Comparison of ENCODE assay signal across 1 cellular context in the genomic region with DNA sequence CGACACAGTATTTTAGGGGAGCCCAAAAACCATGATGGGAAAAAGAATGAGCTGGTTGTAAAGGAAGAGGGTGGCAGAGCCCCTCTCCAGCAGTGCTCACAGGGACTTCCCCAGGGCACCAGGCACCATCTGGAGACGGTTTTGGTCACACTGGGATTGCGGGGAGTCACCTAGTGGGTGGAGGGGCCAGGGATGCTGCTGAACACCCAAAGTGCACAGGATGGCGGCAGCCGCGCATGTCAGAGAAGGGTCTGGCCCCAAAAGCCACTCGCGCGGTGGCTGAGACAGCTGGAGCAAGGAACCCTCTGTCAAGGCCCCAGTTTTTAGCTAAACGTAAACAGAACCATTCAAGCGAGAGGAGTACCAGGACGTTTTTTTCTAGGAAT.
TF ChIP-seq lines count a peak whose summit lies in the region.

No MANE protein-coding gene starts in this region.

TF ChIP-seq in HepG2, 621 proteins besides CTCF, POLR2A, EP300 and RAD21 (continued from another document and continues in another):
- TF ChIP-seq ZNF75D (CRISPR knock-in tag; IDR thresholded peaks at IDR 0.05; ENCODE audit: borderline replicate concordance) = no peak
- no peak for TF ChIP-seq NR2C2 (CRISPR knock-in tag; IDR thresholded peaks at IDR 0.05; ENCODE audit: borderline replicate concordance)
- TF ChIP-seq PTBP1 (IDR thresholded peaks at IDR 0.05; ENCODE audit: low read depth, low read length, poor library complexity, severe bottlenecking) = no peak
- TF ChIP-seq GLI4 (CRISPR knock-in tag; IDR thresholded peaks at IDR 0.05; ENCODE audit: borderline replicate concordance) = no peak
- no peak for TF ChIP-seq CBX2 (IDR thresholded peaks at IDR 0.05; ENCODE audit: low read depth, low read length)
- no peak for TF ChIP-seq CBX2 (CRISPR knock-in tag; IDR thresholded peaks at IDR 0.05; ENCODE audit: low read depth)
- peak; percentile 78; the same call in 1 of the 2 replicates for TF ChIP-seq ZNF619 (CRISPR knock-in tag; IDR thresholded peaks at IDR 0.05)
- TF ChIP-seq ZBTB38 (CRISPR knock-in tag; IDR thresholded peaks at IDR 0.05) = peak; percentile 80
- no peak for TF ChIP-seq HES4 (CRISPR knock-in tag; IDR thresholded peaks at IDR 0.05; ENCODE audit: borderline replicate concordance)
- 0 out of 2 replicates have a peak, but pooled peaks have one; percentile 57 for TF ChIP-seq ZNF569 (CRISPR knock-in tag; IDR thresholded peaks at IDR 0.05; ENCODE audit: borderline replicate concordance)
- TF ChIP-seq ZNF33A (CRISPR knock-in tag; IDR thresholded peaks at IDR 0.05; ENCODE audit: borderline replicate concordance) = no peak
- TF ChIP-seq, protein P1, sequence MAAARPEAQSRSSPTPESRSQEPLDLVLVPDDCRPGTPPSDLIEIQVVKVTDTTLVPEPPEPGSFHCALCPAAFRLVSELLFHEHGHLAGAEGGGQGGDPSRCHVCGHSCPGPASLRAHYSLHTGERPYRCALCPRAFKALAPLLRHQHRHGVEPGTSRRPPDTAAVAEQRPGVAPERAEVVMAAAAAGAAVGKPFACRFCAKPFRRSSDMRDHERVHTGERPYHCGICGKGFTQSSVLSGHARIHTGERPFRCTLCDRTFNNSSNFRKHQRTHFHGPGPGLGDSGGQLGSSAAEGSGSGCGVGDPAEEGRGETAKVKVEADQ (CRISPR knock-in tag; IDR thresholded peaks at IDR 0.05; ENCODE audit: borderline replicate concordance) = no peak
- TF ChIP-seq, protein P2, sequence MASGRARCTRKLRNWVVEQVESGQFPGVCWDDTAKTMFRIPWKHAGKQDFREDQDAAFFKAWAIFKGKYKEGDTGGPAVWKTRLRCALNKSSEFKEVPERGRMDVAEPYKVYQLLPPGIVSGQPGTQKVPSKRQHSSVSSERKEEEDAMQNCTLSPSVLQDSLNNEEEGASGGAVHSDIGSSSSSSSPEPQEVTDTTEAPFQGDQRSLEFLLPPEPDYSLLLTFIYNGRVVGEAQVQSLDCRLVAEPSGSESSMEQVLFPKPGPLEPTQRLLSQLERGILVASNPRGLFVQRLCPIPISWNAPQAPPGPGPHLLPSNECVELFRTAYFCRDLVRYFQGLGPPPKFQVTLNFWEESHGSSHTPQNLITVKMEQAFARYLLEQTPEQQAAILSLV (CRISPR knock-in tag; IDR thresholded peaks at IDR 0.05; ENCODE audit: borderline replicate concordance) = no peak
- no peak for TF ChIP-seq SIN3A (IDR thresholded peaks at IDR 0.05; ENCODE audit: borderline replicate concordance, low read depth, low read length)
- no peak for TF ChIP-seq FOXA1 (IDR thresholded peaks at IDR 0.05)
- TF ChIP-seq FOXA1 (CRISPR knock-in tag; IDR thresholded peaks at IDR 0.05) = no peak
- TF ChIP-seq ZNF562 (CRISPR knock-in tag; IDR thresholded peaks at IDR 0.05; ENCODE audit: borderline replicate concordance) = no peak
- TF ChIP-seq KAT7 (CRISPR knock-in tag; IDR thresholded peaks at IDR 0.05; ENCODE audit: borderline replicate concordance) = no peak
- no peak for TF ChIP-seq ZNF749 (CRISPR knock-in tag; IDR thresholded peaks at IDR 0.05; ENCODE audit: borderline replicate concordance)
- 0 out of 2 replicates have a peak, but pooled peaks have one; percentile 28 for TF ChIP-seq ZNF670 (CRISPR knock-in tag; IDR thresholded peaks at IDR 0.05; ENCODE audit: borderline replicate concordance)
- TF ChIP-seq BORCS8-MEF2B (CRISPR knock-in tag; IDR thresholded peaks at IDR 0.05) = no peak
- no peak for TF ChIP-seq PRPF4 (IDR thresholded peaks at IDR 0.05; ENCODE audit: low read depth, low read length, poor library complexity, severe bottlenecking)
- peak; percentile 63 for TF ChIP-seq POLR2G (IDR thresholded peaks at IDR 0.05; ENCODE audit: low read depth, low read length)
- 0 out of 2 replicates have a peak, but pooled peaks have one; percentile 12 for TF ChIP-seq NCOA1 (CRISPR knock-in tag; IDR thresholded peaks at IDR 0.05)
- TF ChIP-seq, protein P3, sequence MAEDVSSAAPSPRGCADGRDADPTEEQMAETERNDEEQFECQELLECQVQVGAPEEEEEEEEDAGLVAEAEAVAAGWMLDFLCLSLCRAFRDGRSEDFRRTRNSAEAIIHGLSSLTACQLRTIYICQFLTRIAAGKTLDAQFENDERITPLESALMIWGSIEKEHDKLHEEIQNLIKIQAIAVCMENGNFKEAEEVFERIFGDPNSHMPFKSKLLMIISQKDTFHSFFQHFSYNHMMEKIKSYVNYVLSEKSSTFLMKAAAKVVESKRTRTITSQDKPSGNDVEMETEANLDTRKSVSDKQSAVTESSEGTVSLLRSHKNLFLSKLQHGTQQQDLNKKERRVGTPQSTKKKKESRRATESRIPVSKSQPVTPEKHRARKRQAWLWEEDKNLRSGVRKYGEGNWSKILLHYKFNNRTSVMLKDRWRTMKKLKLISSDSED (CRISPR knock-in tag; IDR thresholded peaks at IDR 0.05) = no peak
- TF ChIP-seq, protein P4, sequence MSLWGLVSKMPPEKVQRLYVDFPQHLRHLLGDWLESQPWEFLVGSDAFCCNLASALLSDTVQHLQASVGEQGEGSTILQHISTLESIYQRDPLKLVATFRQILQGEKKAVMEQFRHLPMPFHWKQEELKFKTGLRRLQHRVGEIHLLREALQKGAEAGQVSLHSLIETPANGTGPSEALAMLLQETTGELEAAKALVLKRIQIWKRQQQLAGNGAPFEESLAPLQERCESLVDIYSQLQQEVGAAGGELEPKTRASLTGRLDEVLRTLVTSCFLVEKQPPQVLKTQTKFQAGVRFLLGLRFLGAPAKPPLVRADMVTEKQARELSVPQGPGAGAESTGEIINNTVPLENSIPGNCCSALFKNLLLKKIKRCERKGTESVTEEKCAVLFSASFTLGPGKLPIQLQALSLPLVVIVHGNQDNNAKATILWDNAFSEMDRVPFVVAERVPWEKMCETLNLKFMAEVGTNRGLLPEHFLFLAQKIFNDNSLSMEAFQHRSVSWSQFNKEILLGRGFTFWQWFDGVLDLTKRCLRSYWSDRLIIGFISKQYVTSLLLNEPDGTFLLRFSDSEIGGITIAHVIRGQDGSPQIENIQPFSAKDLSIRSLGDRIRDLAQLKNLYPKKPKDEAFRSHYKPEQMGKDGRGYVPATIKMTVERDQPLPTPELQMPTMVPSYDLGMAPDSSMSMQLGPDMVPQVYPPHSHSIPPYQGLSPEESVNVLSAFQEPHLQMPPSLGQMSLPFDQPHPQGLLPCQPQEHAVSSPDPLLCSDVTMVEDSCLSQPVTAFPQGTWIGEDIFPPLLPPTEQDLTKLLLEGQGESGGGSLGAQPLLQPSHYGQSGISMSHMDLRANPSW (CRISPR knock-in tag; IDR thresholded peaks at IDR 0.05; ENCODE audit: borderline replicate concordance) = no peak
- 0 out of 2 replicates have a peak, but pooled peaks have one; percentile 17 for TF ChIP-seq ZNF350 (CRISPR knock-in tag; IDR thresholded peaks at IDR 0.05; ENCODE audit: borderline replicate concordance, low read depth)
- no peak; the same call in 1 of the 2 replicates for TF ChIP-seq ZFP91 (CRISPR knock-in tag; IDR thresholded peaks at IDR 0.05; ENCODE audit: borderline replicate concordance)
- TF ChIP-seq, protein P5, sequence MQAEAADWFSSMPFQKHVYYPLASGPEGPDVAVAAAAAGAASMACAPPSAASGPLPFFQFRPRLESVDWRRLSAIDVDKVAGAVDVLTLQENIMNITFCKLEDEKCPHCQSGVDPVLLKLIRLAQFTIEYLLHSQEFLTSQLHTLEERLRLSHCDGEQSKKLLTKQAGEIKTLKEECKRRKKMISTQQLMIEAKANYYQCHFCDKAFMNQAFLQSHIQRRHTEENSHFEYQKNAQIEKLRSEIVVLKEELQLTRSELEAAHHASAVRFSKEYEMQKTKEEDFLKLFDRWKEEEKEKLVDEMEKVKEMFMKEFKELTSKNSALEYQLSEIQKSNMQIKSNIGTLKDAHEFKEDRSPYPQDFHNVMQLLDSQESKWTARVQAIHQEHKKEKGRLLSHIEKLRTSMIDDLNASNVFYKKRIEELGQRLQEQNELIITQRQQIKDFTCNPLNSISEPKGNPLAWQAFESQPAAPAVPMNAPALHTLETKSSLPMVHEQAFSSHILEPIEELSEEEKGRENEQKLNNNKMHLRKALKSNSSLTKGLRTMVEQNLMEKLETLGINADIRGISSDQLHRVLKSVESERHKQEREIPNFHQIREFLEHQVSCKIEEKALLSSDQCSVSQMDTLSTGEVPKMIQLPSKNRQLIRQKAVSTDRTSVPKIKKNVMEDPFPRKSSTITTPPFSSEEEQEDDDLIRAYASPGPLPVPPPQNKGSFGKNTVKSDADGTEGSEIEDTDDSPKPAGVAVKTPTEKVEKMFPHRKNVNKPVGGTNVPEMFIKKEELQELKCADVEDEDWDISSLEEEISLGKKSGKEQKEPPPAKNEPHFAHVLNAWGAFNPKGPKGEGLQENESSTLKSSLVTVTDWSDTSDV (CRISPR knock-in tag; IDR thresholded peaks at IDR 0.05) = 0 out of 2 replicates have a peak, but pooled peaks have one; percentile 26
- TF ChIP-seq, protein P6, sequence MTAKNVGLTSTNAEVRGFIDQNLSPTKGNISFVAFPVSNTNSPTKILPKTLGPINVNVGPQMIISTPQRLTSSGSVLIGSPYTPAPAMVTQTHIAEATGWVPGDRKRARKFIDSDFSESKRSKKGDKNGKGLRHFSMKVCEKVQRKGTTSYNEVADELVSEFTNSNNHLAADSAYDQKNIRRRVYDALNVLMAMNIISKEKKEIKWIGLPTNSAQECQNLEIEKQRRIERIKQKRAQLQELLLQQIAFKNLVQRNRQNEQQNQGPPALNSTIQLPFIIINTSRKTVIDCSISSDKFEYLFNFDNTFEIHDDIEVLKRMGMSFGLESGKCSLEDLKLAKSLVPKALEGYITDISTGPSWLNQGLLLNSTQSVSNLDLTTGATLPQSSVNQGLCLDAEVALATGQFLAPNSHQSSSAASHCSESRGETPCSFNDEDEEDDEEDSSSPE (CRISPR knock-in tag; IDR thresholded peaks at IDR 0.05) = no peak
- no peak for TF ChIP-seq PLSCR1 (CRISPR knock-in tag; IDR thresholded peaks at IDR 0.05; ENCODE audit: borderline replicate concordance)
- 0 out of 2 replicates have a peak, but pooled peaks have one; percentile 10 for TF ChIP-seq SMAD1 (CRISPR knock-in tag; IDR thresholded peaks at IDR 0.05; ENCODE audit: borderline replicate concordance, low read depth)
- no peak for TF ChIP-seq RARG (CRISPR knock-in tag; IDR thresholded peaks at IDR 0.05; ENCODE audit: low read depth)
- TF ChIP-seq BCL6 (CRISPR knock-in tag; IDR thresholded peaks at IDR 0.05) = no peak
- no peak for TF ChIP-seq SATB2 (CRISPR knock-in tag; IDR thresholded peaks at IDR 0.05)
- no peak for TF ChIP-seq ZEB1 (IDR thresholded peaks at IDR 0.05; ENCODE audit: insufficient replicate concordance, low read depth)
- no peak for TF ChIP-seq GABPB1 (CRISPR knock-in tag; IDR thresholded peaks at IDR 0.05)
- TF ChIP-seq ZNF780A (CRISPR knock-in tag; IDR thresholded peaks at IDR 0.05) = no peak
- no peak for TF ChIP-seq ZGPAT (CRISPR knock-in tag; IDR thresholded peaks at IDR 0.05)
- TF ChIP-seq MAFK (conservative IDR thresholded peaks at IDR 0.05 in 1 of 2, IDR thresholded peaks at IDR 0.05 in 1 of 2; ENCODE audit: low read length in 2 of 2) = no peak
- TF ChIP-seq FOXP1 (IDR thresholded peaks at IDR 0.05) = no peak
- no peak for TF ChIP-seq FOXP1 (CRISPR knock-in tag; IDR thresholded peaks at IDR 0.05)
- no peak for TF ChIP-seq HNF4G (IDR thresholded peaks at IDR 0.05; ENCODE audit: borderline replicate concordance, low read depth, low read length)
- TF ChIP-seq HNF4G (CRISPR knock-in tag; IDR thresholded peaks at IDR 0.05; ENCODE audit: borderline replicate concordance, low read depth) = 0 out of 2 replicates have a peak, but pooled peaks have one; percentile 3
- no peak for TF ChIP-seq NFYB (CRISPR knock-in tag; IDR thresholded peaks at IDR 0.05)
- no peak for TF ChIP-seq AKAP8 (CRISPR knock-in tag; IDR thresholded peaks at IDR 0.05)
- TF ChIP-seq ZNF879 (CRISPR knock-in tag; IDR thresholded peaks at IDR 0.05) = no peak
- TF ChIP-seq ZFP90 (CRISPR knock-in tag; IDR thresholded peaks at IDR 0.05; ENCODE audit: borderline replicate concordance) = no peak
- no peak for TF ChIP-seq KDM2A (CRISPR knock-in tag; IDR thresholded peaks at IDR 0.05; ENCODE audit: borderline replicate concordance, low read depth)
- TF ChIP-seq ZNF205 (CRISPR knock-in tag; IDR thresholded peaks at IDR 0.05) = no peak
- 0 out of 2 replicates have a peak, but pooled peaks have one; percentile 62 for TF ChIP-seq ZNF510 (CRISPR knock-in tag; IDR thresholded peaks at IDR 0.05; ENCODE audit: low read depth)
- peak; percentile 33; the same call in 1 of the 2 replicates for TF ChIP-seq POLR2AphosphoS5 (IDR thresholded peaks at IDR 0.05; ENCODE audit: low read depth, low read length)
